In the genomic region with DNA sequence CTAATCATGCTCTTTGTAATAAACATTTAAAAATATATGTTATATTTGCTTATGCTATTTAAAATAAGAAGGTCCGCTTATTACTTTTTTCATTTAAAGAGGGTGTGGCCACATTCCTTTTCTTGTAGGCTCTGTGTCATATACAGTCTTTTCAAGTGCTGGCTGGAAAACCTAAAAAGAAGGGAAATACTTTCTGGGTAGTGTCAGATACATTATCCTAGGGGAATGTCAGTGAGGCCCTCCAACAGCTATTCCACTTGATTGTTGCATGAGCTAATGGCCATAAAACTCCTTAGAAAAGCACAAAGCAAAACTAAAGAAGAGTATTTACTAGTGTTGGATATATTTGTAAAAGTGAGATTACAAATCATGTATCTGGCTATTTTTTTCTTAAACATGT, we compare ENCODE assay signal across 8 cellular contexts. TPM values are rescaled to one million over a fixed set of nuclear protein-coding genes. Genes with fewer than 3 reads are reported as not detected.
A peak's percentile ranks its signal among the peaks of the same experiment; 100 is the strongest.
DNase-seq lines count a peak whose midpoint lies in the region; ATAC-seq and TF ChIP-seq lines count a peak whose summit lies in the region.

No MANE protein-coding gene starts in this region.

- H3K4me3 Mint-ChIP-seq in activated T-cell treated with anti-CD3 and anti-CD28 coated beads, Interleukin-2, amount 50 U/mL, for 4 hours: peak overlapping the region; percentile 87

- peaks cover 6% of the 10 kb centered on the region for H3K36me3 Mint-ChIP-seq in activated T-cell treated with anti-CD3 and anti-CD28 coated beads, Interleukin-2, amount 50 U/mL, for 4 hours (ENCODE audit: insufficient read depth)

- H3K27me3 Mint-ChIP-seq in activated T-cell treated with anti-CD3 and anti-CD28 coated beads, Interleukin-2, amount 50 U/mL, for 4 hours (ENCODE audit: low read depth): no peaks in the 10 kb centered on the region

- TF ChIP-seq EP300 in transverse colon (IDR thresholded peaks at IDR 0.05; ENCODE audit: low read depth): no peak

- H3K36me3 ChIP-seq in transverse colon: no peaks in the 10 kb centered on the region

- no peak for TF ChIP-seq POLR2A in transverse colon (IDR thresholded peaks at IDR 0.05)

- in situ Hi-C loops in astrocyte of the cerebellum (cut with HindIII; ENCODE audit: low sequenced_read_pairs) (no loop called here), transverse colon (cut with MboI; ENCODE audit: low pct_ligation_motif_present in 1 of 4, low pct_unique_long_range_greater_than_20kb in 1 of 4, low sequenced_read_pairs in 3 of 4) (no loop called here)

- no peaks in the 10 kb centered on the region for H3K27me3 ChIP-seq in transverse colon

- no peak for ATAC-seq in activated T-cell treated with anti-CD3 and anti-CD28 coated beads, Interleukin-2, amount 50 U/mL, for 4 hours
- ATAC-seq in HG02884 (IDR thresholded peaks at IDR 0.05; ENCODE audit: unreplicated experiment): no peak

- peak overlapping the region; percentile 64 to 78 (median 75) for H3K27ac ChIP-seq in transverse colon

- H3K4me1 ChIP-seq in transverse colon: peaks cover 0 to 69% (median 28%) of the 10 kb centered on the region in 4 donors

- no peak for DNase-seq in activated T-cell treated with anti-CD3 and anti-CD28 coated beads, Interleukin-2, amount 50 U/mL, for 4 hours
- DNase-seq in activated T-cell treated with anti-CD3 and anti-CD28 coated beads, Interleukin-2, amount 50 U/mL, for 48 hours: no peak
- DNase-seq in astrocyte of the cerebellum (ENCODE audit: low read depth) (no peak), kidney glomerular epithelial cell (lab: John Stamatoyannopoulos, UW) (peak; percentile 62), transverse colon (no peak), middle frontal gyrus (ENCODE audit: extremely low spot score, low spot score) (no peak), SKM-1 (lab: John Stamatoyannopoulos, UW; ENCODE audit: unreplicated experiment) (no peak)

- TF ChIP-seq CTCF in astrocyte of the cerebellum (IDR thresholded peaks at IDR 0.05; ENCODE audit: low read depth, low read length, missing control alignments): no peak
- no peak for TF ChIP-seq CTCF in transverse colon (IDR thresholded peaks at IDR 0.05)

- WGBS in transverse colon (ENCODE audit: low coverage in 1 of 2), 2 donors: 53 to 55% methylated on average over 1 of the region's 1 CpG

- no peaks in the 10 kb centered on the region for H3K9me3 Mint-ChIP-seq in activated T-cell treated with anti-CD3 and anti-CD28 coated beads, Interleukin-2, amount 50 U/mL, for 4 hours

- peak overlapping the region; percentile 68 for H3K4me3 ChIP-seq in astrocyte of the cerebellum (ENCODE audit: low read depth, low read length)
- H3K4me3 ChIP-seq in transverse colon: peak overlapping the region in 3 of 4 donors; percentile 17 to 49 (median 19)

- H3K4me1 Mint-ChIP-seq in activated T-cell treated with anti-CD3 and anti-CD28 coated beads, Interleukin-2, amount 50 U/mL, for 4 hours (ENCODE audit: low read depth): peaks cover 79% of the 10 kb centered on the region

- no peaks in the 10 kb centered on the region for H3K9me3 ChIP-seq in transverse colon

- intact Hi-C loops in transverse colon (cut with DNase I; ENCODE audit: low total_unique reads): no loop called here

RNA-seq across cellular contexts. Expression of gene ANXA1, which starts 0.8 kb away (rescaled TPM):
- total RNA-seq in activated T-cell treated with anti-CD3 and anti-CD28 coated beads, Interleukin-2, amount 50 U/mL, for 4 hours: 10 to 100 TPM; 41.2 to 82.7 (median 55.9) TPM
- 100 to 1,000 TPM in 1 of 4 donors, 10 to 100 TPM in 3; 33.3 to 160 (median 66.9) TPM for total RNA-seq in transverse colon
